Comparison of ENCODE assay signal across 2 cellular contexts in the genomic region with DNA sequence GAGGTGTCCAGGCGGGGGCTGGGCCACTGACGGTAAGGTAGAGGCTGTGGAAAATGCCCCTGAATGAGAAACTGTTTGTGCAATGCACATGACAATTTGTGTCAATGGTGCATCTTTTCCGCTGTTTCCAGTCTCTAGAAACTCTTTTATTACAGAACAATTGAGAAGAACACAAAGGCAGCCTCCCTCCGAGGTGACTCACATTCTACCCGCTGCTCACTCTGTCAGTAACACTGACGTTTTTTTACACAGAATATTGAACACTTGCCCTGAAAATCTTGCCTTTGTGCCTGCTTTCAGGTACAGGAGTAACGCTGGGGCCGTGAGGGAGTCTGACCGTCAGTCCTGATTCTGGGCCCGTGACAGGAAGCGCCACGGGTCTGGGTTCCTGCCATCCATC.
A peak's percentile ranks its signal among the peaks of the same experiment; 100 is the strongest.
TF ChIP-seq lines count a peak whose summit lies in the region.

No MANE protein-coding gene starts in this region.

TF ChIP-seq in GM23338, 12 proteins besides CTCF, POLR2A, EP300 and RAD21:
- TF ChIP-seq STAT1 (IDR thresholded peaks at IDR 0.05; ENCODE audit: unreplicated experiment) (no peak), JUNB (IDR thresholded peaks at IDR 0.05; ENCODE audit: unreplicated experiment) (no peak), POLR2AphosphoS5 (IDR thresholded peaks at IDR 0.05; ENCODE audit: low read depth) (no peak), EZH2phosphoT487 (IDR thresholded peaks at IDR 0.05; ENCODE audit: unreplicated experiment) (no peak)

TF ChIP-seq in K562, 482 proteins besides CTCF, POLR2A, EP300 and RAD21:
- TF ChIP-seq CBX2 (IDR thresholded peaks at IDR 0.05; ENCODE audit: insufficient read depth, low read length, poor library complexity, severe bottlenecking) (peak; percentile 36), ZNF79 (CRISPR knock-in tag; IDR thresholded peaks at IDR 0.05; ENCODE audit: low read depth) (no peak)
TF ChIP-seq in K562: peak in this region for 1.
